14 cellular contexts compared by ENCODE assay signal in genomic region chr3:143634991-143635390, GRCh38.
DNase-seq lines count a peak whose midpoint lies in the region; ATAC-seq and TF ChIP-seq lines count a peak whose summit lies in the region.
"Had no signal": no experiment of that assay in that cellular context is flagged by ENCODE, and none has a peak within 500 bp of the region (broad histone marks: within the 10 kb centered on the region; RNA-seq: fewer than 3 reads in every experiment).

No MANE protein-coding gene starts in this region.

- no peaks in the 10 kb centered on the region for H3K4me1 Mint-ChIP-seq in activated T-helper 17 cell treated with anti-CD3 and anti-CD28 coated beads, Interleukin-2, amount 50 U/mL, for 72 hours
- no peaks in the 10 kb centered on the region for H3K4me1 Mint-ChIP-seq in CD14-positive monocyte
- H3K4me1 Mint-ChIP-seq: CD8-positive, alpha-beta memory T cell had no signal

- intact Hi-C loops in upper lobe of right lung (cut with DNase I) (no loop called here), CD14-positive monocyte (cut with micrococcal nuclease) (no loop called here)

- peaks cover 8% of the 10 kb centered on the region for H3K9me3 Mint-ChIP-seq in activated T-helper 17 cell treated with anti-CD3 and anti-CD28 coated beads, Interleukin-2, amount 50 U/mL, for 72 hours
- peaks cover 0 to 21% (median 10%) of the 10 kb centered on the region in 7 donors for H3K9me3 Mint-ChIP-seq in CD14-positive monocyte

- no peak overlapping the region for H3K4me3 Mint-ChIP-seq in activated T-helper 17 cell treated with anti-CD3 and anti-CD28 coated beads, Interleukin-2, amount 50 U/mL, for 72 hours
- H3K4me3 Mint-ChIP-seq in CD14-positive monocyte: no peak overlapping the region
- H3K4me3 Mint-ChIP-seq: CD8-positive, alpha-beta memory T cell had no signal

- no peak overlapping the region for H3K4me3 ChIP-seq in upper lobe of right lung
- H3K4me3 ChIP-seq: HAP-1 had no signal

- ATAC-seq in upper lobe of right lung: peak; percentile 39
- ATAC-seq in activated T-helper 17 cell treated with anti-CD3 and anti-CD28 coated beads, Interleukin-2, amount 50 U/mL, for 72 hours (replicated peaks): no peak

- DNase-seq in NCI-H2029 treated with DMSO at 0.1 percent for 48 hours (lab: John Stamatoyannopoulos, UW) (peak; percentile 71), cerebellar cortex (ENCODE audit: low spot score) (peak; percentile 55), middle frontal gyrus (ENCODE audit: extremely low spot score, low spot score) (peak; percentile 26), upper lobe of right lung (no peak), CD14-positive monocyte (ENCODE audit: low spot score) (no peak), AG08395 (ENCODE audit: low spot score) (no peak)
- DNase-seq: CD8-positive, alpha-beta memory T cell; EL; Karpas-422; NCI-H1436 treated with DMSO at 0.1 percent for 48 hours; NCI-H345; SHP77 had no signal

- peaks cover 11% of the 10 kb centered on the region for H3K9me3 ChIP-seq in upper lobe of right lung
- H3K9me3 ChIP-seq: HAP-1 had no signal

- H3K27ac Mint-ChIP-seq in activated T-helper 17 cell treated with anti-CD3 and anti-CD28 coated beads, Interleukin-2, amount 50 U/mL, for 72 hours: no peak overlapping the region
- H3K27ac Mint-ChIP-seq in CD14-positive monocyte: no peak overlapping the region
- H3K27ac Mint-ChIP-seq: CD8-positive, alpha-beta memory T cell had no signal

- no peaks in the 10 kb centered on the region for H3K27me3 Mint-ChIP-seq in activated T-helper 17 cell treated with anti-CD3 and anti-CD28 coated beads, Interleukin-2, amount 50 U/mL, for 72 hours
- H3K27me3 Mint-ChIP-seq in CD14-positive monocyte (ENCODE audit: low read depth in 3 of 3): no peaks in the 10 kb centered on the region
- H3K27me3 Mint-ChIP-seq: CD8-positive, alpha-beta memory T cell had no signal

- no peaks in the 10 kb centered on the region for H3K27me3 ChIP-seq in upper lobe of right lung

- H3K27ac ChIP-seq in upper lobe of right lung: no peak overlapping the region

- TF ChIP-seq CTCF in upper lobe of right lung (IDR thresholded peaks at IDR 0.05): no peak
- TF ChIP-seq CTCF in CD14-positive monocyte (IDR thresholded peaks at IDR 0.05): no peak

- H3K36me3 Mint-ChIP-seq in activated T-helper 17 cell treated with anti-CD3 and anti-CD28 coated beads, Interleukin-2, amount 50 U/mL, for 72 hours (ENCODE audit: low read depth): peaks cover 12% of the 10 kb centered on the region
- H3K36me3 Mint-ChIP-seq in CD14-positive monocyte: peaks cover 10 to 12% of the 10 kb centered on the region in 2 donors

- no peaks in the 10 kb centered on the region for H3K4me1 ChIP-seq in upper lobe of right lung
- H3K4me1 ChIP-seq: HAP-1 had no signal

- H3K36me3 ChIP-seq in upper lobe of right lung: no peaks in the 10 kb centered on the region
- H3K36me3 ChIP-seq: HAP-1 had no signal

Comparison
In these comparisons a context has a peak if more than half of its experiments do, and no peak if none do; other contexts are left out.
1. DNase-seq: peak in NCI-H2029 treated with DMSO at 0.1 percent for 48 hours (single experiment), cerebellar cortex (single experiment) and middle frontal gyrus (single experiment); none in upper lobe of right lung (single experiment), CD14-positive monocyte (single experiment) and AG08395 (single experiment).